Comparison of ENCODE assay signal across 8 cellular contexts in the genomic region with DNA sequence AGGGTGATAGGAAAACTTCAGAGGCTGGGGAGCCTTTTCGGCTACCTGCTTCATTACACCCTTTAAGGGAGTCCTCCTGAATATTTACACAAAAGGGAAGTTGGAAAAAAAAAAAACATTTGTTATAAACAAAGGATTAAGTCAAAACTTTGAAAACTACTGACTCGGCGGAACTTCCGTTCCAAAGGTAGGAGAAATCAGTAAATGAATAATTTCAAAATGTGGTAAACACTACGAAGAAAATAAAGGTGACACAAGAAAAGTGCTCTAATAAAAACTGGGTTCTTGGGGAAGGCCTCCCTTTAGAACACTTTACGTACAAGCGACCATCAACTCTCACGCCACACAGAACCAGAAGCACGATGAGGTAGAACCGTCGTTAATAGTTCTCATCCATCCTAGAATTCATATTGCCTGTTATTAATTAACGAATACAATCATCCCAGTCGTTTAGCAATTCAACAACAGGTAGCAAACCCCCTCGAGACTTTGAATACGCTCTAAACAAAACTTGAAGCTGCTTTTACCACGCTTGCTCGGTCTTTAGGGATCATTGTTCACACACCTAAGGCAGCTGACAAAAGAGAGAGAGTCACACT.
DNase-seq lines count a peak whose midpoint lies in the region; ATAC-seq and TF ChIP-seq lines count a peak whose summit lies in the region.

No MANE protein-coding gene starts in this region.

- H3K27ac ChIP-seq in VCaP, result peak overlapping the region; percentile 97

- peak; percentile 2 for ATAC-seq in HG03159 (IDR thresholded peaks at IDR 0.05; ENCODE audit: unreplicated experiment)
- no peak for ATAC-seq in GM18519 (IDR thresholded peaks at IDR 0.05; ENCODE audit: low FRiP score, unreplicated experiment)

- DNase-seq in foreskin fibroblast (peak in 1 of 2 donors; percentile 38), retinal pigment epithelial cell (ENCODE audit: low read depth) (peak; percentile 15), SKM-1 treated with dmso at 0.1 percent for 144 hours (lab: John Stamatoyannopoulos, UW; ENCODE audit: unreplicated experiment) (no peak), islet precursor cell (no peak)

- peak overlapping the region; percentile 84 for H3K4me3 ChIP-seq in GM08714 (ENCODE audit: low read length)
- H3K4me3 ChIP-seq in foreskin fibroblast (ENCODE audit: low read depth in 1 of 2, low read length in 2 of 2), result peak overlapping the region; percentile 94 to 96
- peak overlapping the region; percentile 93 for H3K4me3 ChIP-seq in retinal pigment epithelial cell (ENCODE audit: low read length)

- TF ChIP-seq CTCF in VCaP (conservative IDR thresholded peaks at IDR 0.05), result no peak
- TF ChIP-seq CTCF in foreskin fibroblast (IDR thresholded peaks at IDR 0.05; ENCODE audit: low read depth, low read length), result no peak
- no peak for TF ChIP-seq CTCF in retinal pigment epithelial cell (conservative IDR thresholded peaks at IDR 0.05; ENCODE audit: low read depth, low read length)
